ENCODE assay signal across 9 cellular contexts in the genomic region with DNA sequence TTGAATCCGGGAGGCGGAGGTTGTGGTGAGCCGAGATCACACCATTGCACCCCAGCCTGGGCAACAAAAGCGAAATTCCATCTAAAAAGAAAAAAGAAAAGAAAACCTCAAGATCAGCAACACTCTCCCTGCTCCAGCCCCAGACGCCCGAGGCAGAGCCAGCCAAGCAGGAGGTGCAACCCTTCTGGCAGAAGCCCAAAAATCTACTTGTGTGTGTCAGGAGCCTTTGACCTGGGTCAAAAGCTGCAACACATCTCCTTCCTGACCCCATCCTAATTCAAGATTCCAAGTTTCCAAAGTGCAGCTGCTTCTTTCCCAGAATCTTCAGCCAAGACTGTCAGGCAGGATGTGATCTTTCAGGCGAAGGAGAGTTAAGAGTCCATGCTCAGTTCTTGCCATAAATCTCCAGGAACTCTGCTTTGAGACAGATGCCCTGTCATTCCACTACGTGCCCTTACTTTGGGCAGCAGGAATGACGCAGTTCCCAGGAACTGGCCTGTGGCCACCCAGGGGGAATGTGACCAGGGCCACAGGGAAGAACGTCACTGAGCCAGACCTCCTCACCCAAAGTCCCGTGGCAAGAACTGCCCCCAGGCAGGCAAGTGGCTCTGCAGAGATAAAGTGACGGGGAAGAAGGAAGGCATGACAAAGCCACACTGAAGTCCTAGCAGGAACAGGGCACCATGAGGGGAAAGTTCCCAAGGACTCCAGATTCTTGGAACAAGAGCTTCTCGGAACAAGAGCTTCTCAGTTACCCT. TPM values are rescaled to one million over a fixed set of nuclear protein-coding genes. Genes with fewer than 3 reads are reported as not detected.
DNase-seq lines count a peak whose midpoint lies in the region; ATAC-seq and TF ChIP-seq lines count a peak whose summit lies in the region.
"Had no signal": no experiment of that assay in that cellular context is flagged by ENCODE, and none has a peak within 500 bp of the region (broad histone marks: within the 10 kb centered on the region; RNA-seq: fewer than 3 reads in every experiment).

No MANE protein-coding gene starts in this region.

- H3K36me3 Mint-ChIP-seq in stimulated activated effector memory CD8-positive, alpha-beta T cell treated with anti-CD3 and anti-CD28 coated beads, Interleukin-12 subunit alpha, Interleukin-12 subunit beta, amount 100 ng/mL, for 72 hours, result peaks cover 22% of the 10 kb centered on the region
- H3K36me3 Mint-ChIP-seq in GM23338 (ENCODE audit: low read depth), result no peaks in the 10 kb centered on the region

- peak overlapping the region; percentile 56 for H3K4me3 Mint-ChIP-seq in stimulated activated effector memory CD8-positive, alpha-beta T cell treated with anti-CD3 and anti-CD28 coated beads, Interleukin-12 subunit alpha, Interleukin-12 subunit beta, amount 100 ng/mL, for 72 hours
- no peak overlapping the region for H3K4me3 Mint-ChIP-seq in GM23338

- H3K9me2 ChIP-seq in OCI-LY7 (ENCODE audit: insufficient read depth, low read length), result no peaks in the 10 kb centered on the region
- no peaks in the 10 kb centered on the region for H3K9me2 ChIP-seq in GM23338 (ENCODE audit: insufficient read depth)

- H3K36me3 ChIP-seq in OCI-LY7 (ENCODE audit: insufficient read depth, low read length) (peaks cover 38% of the 10 kb centered on the region), left lung (no peaks in the 10 kb centered on the region), GM23338 (ENCODE audit: insufficient read depth) (no peaks in the 10 kb centered on the region)

- POLR2A ChIA-PET in OCI-LY7 (lab: Charles Lee), result interaction anchor here (0.7 to 1.0 kb wide), 3 partner anchors 19 to 65 kb away, joined by 3 read pairs; no protein-coding TSS in a partner anchor

- H3K27ac ChIP-seq in OCI-LY7 (ENCODE audit: low read depth, low read length, poor library complexity, severe bottlenecking) (peak overlapping the region; percentile 71), left lung (peak overlapping the region; percentile 39 to 96), GM23338 (ENCODE audit: low read depth) (no peak overlapping the region)

- H3K9me3 Mint-ChIP-seq in stimulated activated effector memory CD8-positive, alpha-beta T cell treated with anti-CD3 and anti-CD28 coated beads, Interleukin-12 subunit alpha, Interleukin-12 subunit beta, amount 100 ng/mL, for 72 hours, result no peaks in the 10 kb centered on the region
- no peaks in the 10 kb centered on the region for H3K9me3 Mint-ChIP-seq in GM23338

- DNase-seq in OCI-LY7 (ENCODE audit: low spot score) (no peak), T47D (ENCODE audit: low read depth in 1 of 2, low spot score in 1 of 2) (peak; percentile 26 to 67), left lung (peak in 1 of 2 donors; percentile 72), GM23338 (ENCODE audit: low spot score) (no peak), NCI-H345 (lab: John Stamatoyannopoulos, UW) (no peak)
- DNase-seq in stimulated activated effector memory CD8-positive, alpha-beta T cell treated with anti-CD3 and anti-CD28 coated beads, Interleukin-12 subunit alpha, Interleukin-12 subunit beta, amount 100 ng/mL, for 72 hours (ENCODE audit: low spot score in 2 of 2), result no peak
- DNase-seq: activated T-cell treated with anti-CD3 and anti-CD28 coated beads for 4 hours had no signal

- peaks cover 1% of the 10 kb centered on the region for H3K27me3 Mint-ChIP-seq in GM23338 (ENCODE audit: insufficient read depth, low read depth, poor library complexity)

- H2AFZ ChIP-seq in OCI-LY7 (ENCODE audit: low read length), result peak overlapping the region; percentile 53; the same call in 1 of the 2 replicates
- H2AFZ ChIP-seq in GM23338, result no peak overlapping the region

- TF ChIP-seq CTCF in OCI-LY7 (conservative IDR thresholded peaks at IDR 0.05; ENCODE audit: low read length), result no peak
- no peak for TF ChIP-seq CTCF in left lung (IDR thresholded peaks at IDR 0.05)
- no peak for TF ChIP-seq CTCF in GM23338 (conservative IDR thresholded peaks at IDR 0.05; ENCODE audit: low read depth in 2 of 2)

- no peaks in the 10 kb centered on the region for H3F3A ChIP-seq in GM23338 (replicated peaks; ENCODE audit: low read depth)

- intact Hi-C loops in OCI-LY7 (cut with micrococcal nuclease; ENCODE audit: unreplicated experiment) (loop anchor here (2.0 kb wide), 1 partner anchor 38 kb away; no protein-coding TSS in a partner anchor), left lung (cut with DNase I) (no loop called here)

- peaks cover 85% of the 10 kb centered on the region for H3K4me1 Mint-ChIP-seq in stimulated activated effector memory CD8-positive, alpha-beta T cell treated with anti-CD3 and anti-CD28 coated beads, Interleukin-12 subunit alpha, Interleukin-12 subunit beta, amount 100 ng/mL, for 72 hours
- H3K4me1 Mint-ChIP-seq in GM23338, result no peaks in the 10 kb centered on the region

- CTCF ChIA-PET in OCI-LY7 (lab: Charles Lee; ENCODE audit: unreplicated experiment), result interaction anchor here (0.6 to 1.0 kb wide), 2 partner anchors 12 to 1092 kb away, joined by 3 to 4 read pairs; no protein-coding TSS in a partner anchor

- H3K4me3 ChIP-seq in OCI-LY7 (ENCODE audit: low read depth, low read length, poor library complexity, severe bottlenecking), result no peak overlapping the region
- no peak overlapping the region for H3K4me3 ChIP-seq in left lung
- H3K4me3 ChIP-seq in GM23338, result no peak overlapping the region

- in situ Hi-C loops in T47D (cut with HindIII; ENCODE audit: low pct_unique_long_range_greater_than_20kb, low sequenced_read_pairs), result no loop called here

- H3K4me2 ChIP-seq in OCI-LY7 (ENCODE audit: low read length) (no peak overlapping the region), GM23338 (no peak overlapping the region)

- H4K20me1 ChIP-seq in OCI-LY7 (ENCODE audit: insufficient read depth, low read length) (no peaks in the 10 kb centered on the region), GM23338 (replicated peaks; ENCODE audit: insufficient read depth) (no peaks in the 10 kb centered on the region; the same call in 1 of the 2 replicates)

- BruUV-seq in OCI-LY7 (replicated peaks; lab: Mats Ljungman, UMichigan), result no TSS peak

- H3K27me3 ChIP-seq in left lung (no peaks in the 10 kb centered on the region), GM23338 (ENCODE audit: insufficient read depth) (no peaks in the 10 kb centered on the region)

- ATAC-seq in left lung (peak; percentile 32), GM21390 (IDR thresholded peaks at IDR 0.05; ENCODE audit: unreplicated experiment) (no peak), GM23338 (no peak), GM18870 (IDR thresholded peaks at IDR 0.05; ENCODE audit: unreplicated experiment) (no peak)
- no peak for ATAC-seq in stimulated activated effector memory CD8-positive, alpha-beta T cell treated with anti-CD3 and anti-CD28 coated beads, Interleukin-12 subunit alpha, Interleukin-12 subunit beta, amount 100 ng/mL, for 72 hours

- H3K79me2 ChIP-seq in OCI-LY7 (ENCODE audit: insufficient read depth, low read depth, low read length) (peaks cover 5% of the 10 kb centered on the region; the same call in 1 of the 2 replicates), GM23338 (replicated peaks; ENCODE audit: insufficient read depth) (peaks cover 3% of the 10 kb centered on the region; the same call in 1 of the 2 replicates)

- peak overlapping the region; percentile 81 for H3K27ac Mint-ChIP-seq in stimulated activated effector memory CD8-positive, alpha-beta T cell treated with anti-CD3 and anti-CD28 coated beads, Interleukin-12 subunit alpha, Interleukin-12 subunit beta, amount 100 ng/mL, for 72 hours
- H3K27ac Mint-ChIP-seq in GM23338, result no peak overlapping the region

- H3K4me1 ChIP-seq in OCI-LY7 (ENCODE audit: insufficient read depth, low read length, poor library complexity, severe bottlenecking) (peaks cover 45% of the 10 kb centered on the region), left lung (peaks cover 15 to 98% of the 10 kb centered on the region in 2 donors), GM23338 (ENCODE audit: insufficient read depth) (no peaks in the 10 kb centered on the region)

- H3K9me3 ChIP-seq in OCI-LY7 (ENCODE audit: low read length) (no peaks in the 10 kb centered on the region), left lung (no peaks in the 10 kb centered on the region)

TF ChIP-seq in GM23338, 12 proteins besides CTCF, POLR2A, EP300 and RAD21 (continues in another document):
- TF ChIP-seq CREB1 (CRISPR knock-in tag; IDR thresholded peaks at IDR 0.05; ENCODE audit: low read depth), result no peak
- TF ChIP-seq, protein P1, sequence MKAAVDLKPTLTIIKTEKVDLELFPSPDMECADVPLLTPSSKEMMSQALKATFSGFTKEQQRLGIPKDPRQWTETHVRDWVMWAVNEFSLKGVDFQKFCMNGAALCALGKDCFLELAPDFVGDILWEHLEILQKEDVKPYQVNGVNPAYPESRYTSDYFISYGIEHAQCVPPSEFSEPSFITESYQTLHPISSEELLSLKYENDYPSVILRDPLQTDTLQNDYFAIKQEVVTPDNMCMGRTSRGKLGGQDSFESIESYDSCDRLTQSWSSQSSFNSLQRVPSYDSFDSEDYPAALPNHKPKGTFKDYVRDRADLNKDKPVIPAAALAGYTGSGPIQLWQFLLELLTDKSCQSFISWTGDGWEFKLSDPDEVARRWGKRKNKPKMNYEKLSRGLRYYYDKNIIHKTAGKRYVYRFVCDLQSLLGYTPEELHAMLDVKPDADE (IDR thresholded peaks at IDR 0.05), result no peak
- no peak for TF ChIP-seq JUNB (IDR thresholded peaks at IDR 0.05; ENCODE audit: unreplicated experiment)

RNA-seq across cellular contexts. Expression of a gene that starts 39.4 kb away (rescaled TPM):
- total RNA-seq in OCI-LY7 (2014; rRNA removed; shearing (Covaris generic)), result 15.1 and 15.7 TPM in 2 replicates
- total RNA-seq in OCI-LY7 (2022), result 24.8 and 31.3 TPM in 2 replicates
- total RNA-seq in left lung, result 10 to 100 TPM; 53.3 to 62.2 TPM
- 8.3 and 9.1 TPM in 2 replicates for total RNA-seq in GM23338 (2014; rRNA removed; shearing (Covaris generic))
- polyA plus RNA-seq in GM23338 (2016; fragmentation: Nextera tagmentation; extraction: Ambion mirVana), result 5.8 and 5.9 TPM in 2 replicates

Comparison
In these comparisons a context has a peak if more than half of its experiments do, and no peak if none do; other contexts are left out.
1. DNase-seq: peak in T47D (2 of 2); none in OCI-LY7 (single experiment), stimulated activated effector memory CD8-positive, alpha-beta T cell treated with anti-CD3 and anti-CD28 coated beads, Interleukin-12 subunit alpha, Interleukin-12 subunit beta, amount 100 ng/mL, for 72 hours (0 of 2), GM23338 (single experiment) and NCI-H345 (single experiment).